ENCODE assay signal across 8 cellular contexts in the genomic region with DNA sequence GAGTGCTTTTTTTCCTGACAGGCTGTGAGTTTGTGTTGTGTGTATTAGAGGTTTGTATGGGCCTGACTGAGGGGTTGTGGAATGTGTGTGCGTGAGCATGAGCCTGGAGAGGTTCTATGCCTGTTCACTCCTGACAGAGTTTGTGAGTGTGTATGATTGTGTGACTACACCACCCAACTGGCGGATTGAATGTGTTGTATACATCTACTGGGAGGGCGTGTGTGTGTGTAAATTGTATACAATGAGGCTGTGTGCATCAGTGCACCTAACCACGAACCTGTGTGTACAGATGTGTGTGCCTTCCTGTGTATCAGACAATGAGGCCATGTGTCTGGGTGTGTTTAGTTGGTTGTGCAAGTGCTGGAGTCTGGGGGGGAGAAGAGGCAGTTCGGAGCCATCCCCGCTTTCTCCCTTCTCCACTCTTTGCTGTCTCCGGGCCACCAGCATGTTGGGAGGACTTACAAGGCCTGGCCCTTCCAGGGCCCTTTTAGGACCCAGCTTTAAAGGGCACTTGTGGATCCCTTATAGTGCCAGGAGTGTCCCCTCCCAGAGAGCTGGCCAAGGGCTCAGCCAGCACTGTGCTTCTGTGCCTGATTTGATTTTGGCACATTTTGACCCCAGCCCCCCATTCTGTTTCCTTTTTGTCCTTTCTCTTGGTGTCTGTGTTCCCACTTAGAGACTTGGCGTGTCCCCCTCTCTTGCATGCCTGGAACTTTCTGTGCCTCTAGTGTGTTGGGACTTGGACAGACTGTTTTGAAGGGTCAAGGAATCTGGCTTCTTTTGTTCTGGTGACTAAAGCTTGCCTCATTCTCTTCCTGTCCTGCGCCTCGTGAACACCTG. TPM values are rescaled to one million over a fixed set of nuclear protein-coding genes. Genes with fewer than 3 reads are reported as not detected.
DNase-seq lines count a peak whose midpoint lies in the region; ATAC-seq, FAIRE-seq and TF ChIP-seq lines count a peak whose summit lies in the region.

No MANE protein-coding gene starts in this region.

- no peaks in the 10 kb centered on the region for H3K9me2 ChIP-seq in HCT116 (ENCODE audit: insufficient read depth)

- H3K9me3 Mint-ChIP-seq in stimulated activated naive B cell treated with anti-CD40 and anti-IgM and Interleukin-4, amounts not matched to agents 10 μg/mL and 1 μg/mL and 100 μg/mL, for 72 hours: peaks cover 0 to 2% of the 10 kb centered on the region in 2 donors

- no peak for TF ChIP-seq POLR2A in HCT116 (IDR thresholded peaks at IDR 0.05; ENCODE audit: borderline replicate concordance, extremely low read depth, insufficient read depth, insufficient read length)

- H3K27me3 ChIP-seq in ACC112 (ENCODE audit: insufficient read depth, low read length) (no peaks in the 10 kb centered on the region), HCT116 (ENCODE audit: insufficient read depth, low read length) (no peaks in the 10 kb centered on the region)

- ATAC-seq in HCT116 (no peak), HG03175 (IDR thresholded peaks at IDR 0.05; ENCODE audit: unreplicated experiment) (no peak)
- no peak for ATAC-seq in stimulated activated naive B cell treated with anti-CD40 and anti-IgM and Interleukin-4, amounts not matched to agents 10 μg/mL and 1 μg/mL and 100 μg/mL, for 72 hours (replicated peaks)

- peaks cover 9 to 16% of the 10 kb centered on the region in 2 donors for H3K4me1 Mint-ChIP-seq in stimulated activated naive B cell treated with anti-CD40 and anti-IgM and Interleukin-4, amounts not matched to agents 10 μg/mL and 1 μg/mL and 100 μg/mL, for 72 hours

- 0 out of 6 replicates have a peak, but pooled peaks of 1 of the 3 experiments have one; percentile 2 for TF ChIP-seq CTCF in HCT116 (IDR thresholded peaks at IDR 0.05 in 2 of 3, conservative IDR thresholded peaks at IDR 0.05 in 1 of 3; ENCODE audit: borderline replicate concordance in 1 of 3, insufficient read depth in 1 of 3, low read depth in 2 of 3, low read length in 2 of 3)
- no peak for TF ChIP-seq CTCF in kidney (IDR thresholded peaks at IDR 0.05; ENCODE audit: borderline replicate concordance, extremely low read depth, insufficient read depth)

- H3K79me2 ChIP-seq in ACC112 (ENCODE audit: control insufficient read depth, insufficient read depth, low read length, unreplicated experiment) (peaks cover 54% of the 10 kb centered on the region), HCT116 (ENCODE audit: insufficient read depth, low read length) (peaks cover 59% of the 10 kb centered on the region)

- no peak for TF ChIP-seq RAD21 in HCT116 (IDR thresholded peaks at IDR 0.05; ENCODE audit: low read depth)

- POLR2A ChIA-PET in HCT116 (lab: Charles Lee): interaction anchor here (1.1 kb wide), 1 partner anchor 105 kb away, joined by 3 read pairs; no protein-coding TSS in a partner anchor

- peak overlapping the region; percentile 70 for H3K27ac Mint-ChIP-seq in stimulated activated naive B cell treated with anti-CD40 and anti-IgM and Interleukin-4, amounts not matched to agents 10 μg/mL and 1 μg/mL and 100 μg/mL, for 72 hours

- H3K9me3 ChIP-seq in HCT116 (ENCODE audit: control insufficient read depth in 1 of 2, insufficient read depth in 1 of 2, low read depth in 1 of 2, low read length in 2 of 2) (no peaks in the 10 kb centered on the region), kidney (ENCODE audit: control insufficient read depth in 1 of 2, low read length in 2 of 2) (no peaks in the 10 kb centered on the region)

- H3K27ac ChIP-seq in ACC112 (ENCODE audit: low read depth, low read length) (no peak overlapping the region), HCT116 (ENCODE audit: low read depth, low read length) (peak overlapping the region; percentile 72), kidney (ENCODE audit: low read depth in 2 of 2, low read length in 2 of 2) (peak overlapping the region; percentile 72 to 87)

- peaks cover 15 to 29% of the 10 kb centered on the region in 2 donors for H3K27me3 Mint-ChIP-seq in stimulated activated naive B cell treated with anti-CD40 and anti-IgM and Interleukin-4, amounts not matched to agents 10 μg/mL and 1 μg/mL and 100 μg/mL, for 72 hours

- H3K36me3 Mint-ChIP-seq in stimulated activated naive B cell treated with anti-CD40 and anti-IgM and Interleukin-4, amounts not matched to agents 10 μg/mL and 1 μg/mL and 100 μg/mL, for 72 hours: no peaks in the 10 kb centered on the region

- no peak for DNase-seq in HCT116 (ENCODE audit: low read depth, low spot score)
- peak; percentile 63 for DNase-seq in astrocyte of the hippocampus (ENCODE audit: low read depth, low spot score)
- DNase-seq in kidney: peak; percentile 75
- no peak for DNase-seq in stimulated activated naive B cell treated with anti-CD40 and anti-IgM and Interleukin-4, amounts not matched to agents 10 μg/mL and 1 μg/mL and 100 μg/mL, for 72 hours
- no peak for DNase-seq in mesenteric fat pad (ENCODE audit: low spot score)
- DNase-seq in NCI-H1048 (lab: John Stamatoyannopoulos, UW): no peak

- CTCF ChIA-PET in HCT116 (lab: Charles Lee): interaction anchor here (0.8 kb wide), 1 partner anchor 112 kb away, joined by 3 read pairs; no protein-coding TSS in a partner anchor

- H2AFZ ChIP-seq in ACC112 (ENCODE audit: low read length, unreplicated experiment): peak overlapping the region; percentile 37
- H2AFZ ChIP-seq in HCT116 (ENCODE audit: low read depth, low read length, poor library complexity, severe bottlenecking): no peak overlapping the region

- H3K4me3 Mint-ChIP-seq in stimulated activated naive B cell treated with anti-CD40 and anti-IgM and Interleukin-4, amounts not matched to agents 10 μg/mL and 1 μg/mL and 100 μg/mL, for 72 hours: peak overlapping the region in 1 of 2 donors; percentile 42

- H3K9ac ChIP-seq in HCT116 (ENCODE audit: low read length) (peak overlapping the region; percentile 69), kidney (ENCODE audit: low read length in 2 of 2) (peak overlapping the region; percentile 74 to 96)

- RAD21 ChIA-PET in HCT116 (lab: Charles Lee; ENCODE audit: low non-redundant PET in 1 of 2, low total read pairs in 2 of 2, uncharacterized antibody in 2 of 2, unreplicated experiment in 2 of 2): interaction anchor here in 1 of 2 experiments (1.3 kb wide), 1 partner anchor 105 kb away, joined by 3 read pairs; no protein-coding TSS in a partner anchor

- H3K4me1 ChIP-seq in ACC112 (ENCODE audit: control insufficient read depth, insufficient read depth, low read length, unreplicated experiment) (peaks cover 33% of the 10 kb centered on the region), HCT116 (ENCODE audit: control insufficient read depth in 1 of 2, insufficient read depth in 2 of 2, low read length in 2 of 2) (peaks cover 33 to 46% of the 10 kb centered on the region in 2 experiments), kidney (ENCODE audit: control insufficient read depth in 1 of 2, insufficient read depth in 1 of 2, low read depth in 1 of 2, low read length in 2 of 2) (peaks cover 8 to 17% of the 10 kb centered on the region in 2 donors)

- no peak for FAIRE-seq in kidney (lab: Jason Lieb, UNC)

- H3K4me3 ChIP-seq in ACC112 (ENCODE audit: low read depth, low read length): peak overlapping the region; percentile 97
- H3K4me3 ChIP-seq in HCT116 (replicated peaks in 1 of 2; ENCODE audit: low read depth in 1 of 2, low read length in 2 of 2): peak overlapping the region; percentile 71 to 76
- peak overlapping the region; percentile 76 to 100 for H3K4me3 ChIP-seq in kidney (ENCODE audit: low read length in 2 of 2)

- intact Hi-C loops in HCT116 (cut with micrococcal nuclease) (no loop called here), kidney (cut with DNase I) (no loop called here)

- BruUV-seq in HCT116 (replicated peaks; lab: Mats Ljungman, UMichigan): TSS peak; percentile 49

- peaks cover 7% of the 10 kb centered on the region; the same call in 1 of the 2 replicates for H4K20me1 ChIP-seq in HCT116 (ENCODE audit: insufficient read depth)

- peak overlapping the region; percentile 76 for H3K4me2 ChIP-seq in HCT116 (ENCODE audit: low read length)

- H3K36me3 ChIP-seq in ACC112 (ENCODE audit: insufficient read depth, low read length) (no peaks in the 10 kb centered on the region), HCT116 (ENCODE audit: control insufficient read depth in 1 of 2, insufficient read depth in 2 of 2, low read length in 2 of 2) (no peaks in the 10 kb centered on the region), kidney (ENCODE audit: control insufficient read depth in 1 of 2, insufficient read depth in 2 of 2, low read length in 2 of 2) (no peaks in the 10 kb centered on the region)

TF ChIP-seq in HCT116, 20 proteins besides CTCF, POLR2A, EP300 and RAD21 (continues in another document):
- TF ChIP-seq SIN3A (IDR thresholded peaks at IDR 0.05; ENCODE audit: low read depth) (no peak), EGR1 (IDR thresholded peaks at IDR 0.05; ENCODE audit: low read depth) (no peak), EZH2phosphoT487 (IDR thresholded peaks at IDR 0.05; ENCODE audit: borderline replicate concordance) (no peak), ZFX (IDR thresholded peaks at IDR 0.05) (no peak), CEBPB (IDR thresholded peaks at IDR 0.05; ENCODE audit: low read depth) (no peak), SP1 (IDR thresholded peaks at IDR 0.05; ENCODE audit: low read depth) (no peak), YY1 (IDR thresholded peaks at IDR 0.05; ENCODE audit: extremely low read depth, insufficient replicate concordance, low read depth, low read length) (no peak), ZNF274 (IDR thresholded peaks at IDR 0.05; ENCODE audit: low read depth, low read length) (no peak), FOSL1 (IDR thresholded peaks at IDR 0.05; ENCODE audit: low read depth) (no peak), CBX3 (IDR thresholded peaks at IDR 0.05; ENCODE audit: low read depth) (no peak), POLR2AphosphoS5 (IDR thresholded peaks at IDR 0.05; ENCODE audit: low read depth, low read length) (no peak), ELF1 (IDR thresholded peaks at IDR 0.05; ENCODE audit: borderline replicate concordance, low read depth) (no peak)
- TF ChIP-seq, protein P1, sequence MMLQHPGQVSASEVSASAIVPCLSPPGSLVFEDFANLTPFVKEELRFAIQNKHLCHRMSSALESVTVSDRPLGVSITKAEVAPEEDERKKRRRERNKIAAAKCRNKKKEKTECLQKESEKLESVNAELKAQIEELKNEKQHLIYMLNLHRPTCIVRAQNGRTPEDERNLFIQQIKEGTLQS (IDR thresholded peaks at IDR 0.05): no peak
- TF ChIP-seq, protein P2, sequence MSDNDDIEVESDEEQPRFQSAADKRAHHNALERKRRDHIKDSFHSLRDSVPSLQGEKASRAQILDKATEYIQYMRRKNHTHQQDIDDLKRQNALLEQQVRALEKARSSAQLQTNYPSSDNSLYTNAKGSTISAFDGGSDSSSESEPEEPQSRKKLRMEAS (IDR thresholded peaks at IDR 0.05): no peak

RNA-seq across cellular contexts. Expression of a gene that starts 1.3 kb away (rescaled TPM):
- 34.4 TPM for total RNA-seq in HCT116 (2021; ENCODE audit: unreplicated experiment)
- polyA plus RNA-seq in HCT116 (2012): 17.1 and 27.8 TPM in 2 replicates
- total RNA-seq in kidney: 78.3 TPM
- polyA plus RNA-seq in kidney (ENCODE audit: insufficient read depth, low read depth, low replicate concordance): 55.9 TPM
- total RNA-seq in mesenteric fat pad: 19.0 TPM

Comparison
In these comparisons a context has a peak if more than half of its experiments do, and no peak if none do; other contexts are left out.
1. DNase-seq: peak in astrocyte of the hippocampus (single experiment) and kidney (single experiment); none in HCT116 (single experiment), stimulated activated naive B cell treated with anti-CD40 and anti-IgM and Interleukin-4, amounts not matched to agents 10 μg/mL and 1 μg/mL and 100 μg/mL, for 72 hours (single experiment), mesenteric fat pad (single experiment) and NCI-H1048 (single experiment).
2. Peak in every context shown above with its lines, with median percentiles within 50 percentile points of each other: H3K4me3 ChIP-seq.